ENCODE assay signal across 14 cellular contexts in genomic region chr20:17943343-17943742, GRCh38.
DNase-seq lines count a peak whose midpoint lies in the region; ATAC-seq lines count a peak whose summit lies in the region.
"Had no signal": no experiment of that assay in that cellular context is flagged by ENCODE, and none has a peak within 500 bp of the region (broad histone marks: within the 10 kb centered on the region; RNA-seq: fewer than 3 reads in every experiment).

No MANE protein-coding gene starts in this region.

- DNase-seq in NCI-H2107 treated with DMSO at 0.1 percent for 48 hours (lab: John Stamatoyannopoulos, UW; ENCODE audit: unreplicated experiment), result peak; percentile 30
- no peak for DNase-seq in NCI-H510A treated with DMSO at 0.1 percent for 48 hours (lab: John Stamatoyannopoulos, UW)
- DNase-seq in inferior parietal cortex (ENCODE audit: extremely low spot score), result no peak
- no peak for DNase-seq in stimulated activated CD4-positive, alpha-beta T cell treated with anti-CD3 and anti-CD28 coated beads, Interleukin-4, amount 100 ng/mL, for 4 hours
- DNase-seq in stimulated activated CD4-positive, alpha-beta T cell treated with anti-CD3 and anti-CD28 coated beads, Interleukin-1b, Interleukin-23, amount 100 ng/mL, for 48 hours, result no peak
- DNase-seq: CD4-positive, alpha-beta memory T cell; central memory CD4-positive, alpha-beta T cell; glutamatergic neuron; NCI-H1417 treated with DMSO at 0.1 percent for 48 hours; Right ventricle myocardium superior; stimulated activated CD4-positive, alpha-beta T cell treated with anti-CD3 and anti-CD28 coated beads, Interleukin-12 subunit alpha, Interleukin-12 subunit beta, amount 100 ng/mL, for 4 hours had no signal

- ATAC-seq in GM18498 (IDR thresholded peaks at IDR 0.05; ENCODE audit: unreplicated experiment), result peak; percentile 74
- peak; percentile 49 for ATAC-seq in GM19455 (IDR thresholded peaks at IDR 0.05; ENCODE audit: unreplicated experiment)
- ATAC-seq in HG02938 (IDR thresholded peaks at IDR 0.05; ENCODE audit: unreplicated experiment), result peak; percentile 72
